Comparison of ENCODE assay signal across 1 cellular context in the genomic region with DNA sequence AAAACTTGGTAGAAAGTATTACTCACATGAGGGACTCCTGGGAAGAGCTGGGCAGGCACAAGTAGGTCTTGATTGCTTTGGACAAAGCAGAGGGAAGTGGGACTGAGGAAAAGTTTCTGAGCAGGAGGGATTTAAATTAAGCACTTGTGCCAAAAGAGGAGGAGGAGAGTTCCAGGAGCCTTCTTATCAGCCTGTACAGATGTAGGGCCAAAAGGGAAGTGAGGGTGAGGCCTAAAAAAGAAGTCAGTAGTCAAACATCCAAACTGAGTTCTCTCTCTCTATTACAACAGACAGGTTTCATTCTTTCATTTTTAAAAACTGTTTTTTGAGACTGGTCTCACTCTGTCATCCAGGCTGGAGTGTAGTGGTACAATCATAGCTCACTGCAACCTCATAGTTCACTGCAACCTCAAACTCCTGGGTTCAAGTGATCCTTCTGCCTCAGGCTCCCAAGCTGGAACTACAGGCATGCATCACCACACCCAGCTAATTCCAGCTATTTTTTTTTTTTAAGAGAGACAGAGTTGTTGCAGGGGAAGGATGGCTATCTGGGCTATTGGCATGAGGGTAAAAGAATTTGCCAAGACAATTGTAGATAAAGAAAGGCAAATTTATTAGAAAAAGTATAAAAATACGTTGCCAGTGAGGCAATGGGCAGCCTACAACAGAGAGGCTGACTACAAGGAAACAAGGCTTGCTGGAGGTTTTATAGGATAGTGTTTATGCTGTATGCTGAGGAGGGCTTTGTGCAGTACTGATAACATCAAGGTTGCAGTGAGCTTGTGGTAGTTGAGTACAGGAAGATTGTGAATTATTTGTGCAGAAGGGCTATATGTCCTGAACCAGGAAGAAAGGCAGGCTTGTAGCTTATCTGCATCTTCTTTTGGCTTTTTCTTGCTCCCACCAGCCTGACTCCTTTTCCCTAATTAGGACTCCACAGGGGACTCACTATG.
TF ChIP-seq lines count a peak whose summit lies in the region.

No MANE protein-coding gene starts in this region.

TF ChIP-seq in IMR-90, 13 proteins besides CTCF, POLR2A, EP300 and RAD21:
- TF ChIP-seq RFX5 (IDR thresholded peaks at IDR 0.05; ENCODE audit: low read depth, low read length), result no peak
- TF ChIP-seq SMC3 (IDR thresholded peaks at IDR 0.05; ENCODE audit: low read depth, low read length), result no peak
- no peak for TF ChIP-seq MAFK (IDR thresholded peaks at IDR 0.05; ENCODE audit: low read depth, low read length)
- no peak for TF ChIP-seq CHD1 (IDR thresholded peaks at IDR 0.05; ENCODE audit: low read depth, low read length)
- no peak for TF ChIP-seq MAZ (IDR thresholded peaks at IDR 0.05; ENCODE audit: borderline replicate concordance, low read depth, low read length)
- TF ChIP-seq NFE2L2 (IDR thresholded peaks at IDR 0.05; ENCODE audit: low read depth, low read length), result no peak
- no peak for TF ChIP-seq CEBPB (IDR thresholded peaks at IDR 0.05; ENCODE audit: low read depth, low read length)
- TF ChIP-seq, protein P1, sequence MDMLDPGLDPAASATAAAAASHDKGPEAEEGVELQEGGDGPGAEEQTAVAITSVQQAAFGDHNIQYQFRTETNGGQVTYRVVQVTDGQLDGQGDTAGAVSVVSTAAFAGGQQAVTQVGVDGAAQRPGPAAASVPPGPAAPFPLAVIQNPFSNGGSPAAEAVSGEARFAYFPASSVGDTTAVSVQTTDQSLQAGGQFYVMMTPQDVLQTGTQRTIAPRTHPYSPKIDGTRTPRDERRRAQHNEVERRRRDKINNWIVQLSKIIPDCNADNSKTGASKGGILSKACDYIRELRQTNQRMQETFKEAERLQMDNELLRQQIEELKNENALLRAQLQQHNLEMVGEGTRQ (IDR thresholded peaks at IDR 0.05; ENCODE audit: low read depth, low read length), result no peak
- no peak for TF ChIP-seq RCOR1 (IDR thresholded peaks at IDR 0.05; ENCODE audit: insufficient replicate concordance, low read length)
- no peak for TF ChIP-seq FOS (IDR thresholded peaks at IDR 0.05; ENCODE audit: low read depth, low read length)
- TF ChIP-seq, protein P2, sequence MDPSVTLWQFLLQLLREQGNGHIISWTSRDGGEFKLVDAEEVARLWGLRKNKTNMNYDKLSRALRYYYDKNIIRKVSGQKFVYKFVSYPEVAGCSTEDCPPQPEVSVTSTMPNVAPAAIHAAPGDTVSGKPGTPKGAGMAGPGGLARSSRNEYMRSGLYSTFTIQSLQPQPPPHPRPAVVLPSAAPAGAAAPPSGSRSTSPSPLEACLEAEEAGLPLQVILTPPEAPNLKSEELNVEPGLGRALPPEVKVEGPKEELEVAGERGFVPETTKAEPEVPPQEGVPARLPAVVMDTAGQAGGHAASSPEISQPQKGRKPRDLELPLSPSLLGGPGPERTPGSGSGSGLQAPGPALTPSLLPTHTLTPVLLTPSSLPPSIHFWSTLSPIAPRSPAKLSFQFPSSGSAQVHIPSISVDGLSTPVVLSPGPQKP (IDR thresholded peaks at IDR 0.05; ENCODE audit: borderline replicate concordance, low read depth, low read length), result no peak
